20 cellular contexts compared by ENCODE assay signal in the genomic region with DNA sequence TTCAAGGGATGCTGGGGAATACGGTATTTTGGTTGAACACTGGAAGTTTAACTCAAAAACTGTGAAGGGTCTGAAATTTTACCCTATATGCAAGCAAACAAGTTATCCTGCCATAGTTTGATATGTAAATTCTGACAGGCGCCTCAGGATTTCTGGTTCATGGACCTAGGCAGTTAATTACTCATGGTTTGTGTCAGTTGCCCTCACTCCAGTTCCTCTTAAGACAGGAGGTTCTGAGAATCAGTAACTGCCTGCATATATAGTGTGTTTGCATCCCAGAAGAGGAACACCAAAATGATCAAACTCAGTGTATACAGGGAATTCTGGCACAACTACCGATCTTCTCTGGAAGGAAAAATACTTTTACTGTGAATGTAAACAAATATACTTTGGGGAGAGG.
DNase-seq lines count a peak whose midpoint lies in the region; ATAC-seq, FAIRE-seq and TF ChIP-seq lines count a peak whose summit lies in the region.
"Had no signal": no experiment of that assay in that cellular context is flagged by ENCODE, and none has a peak within 500 bp of the region (broad histone marks: within the 10 kb centered on the region; RNA-seq: fewer than 3 reads in every experiment).

No MANE protein-coding gene starts in this region.

- ATAC-seq in GM21360 (IDR thresholded peaks at IDR 0.05; ENCODE audit: unreplicated experiment), result peak; percentile 49

- TF ChIP-seq POLR2A in H1 (IDR thresholded peaks at IDR 0.05; ENCODE audit: control extremely low read depth in 1 of 2, low read depth in 2 of 2, low read length in 2 of 2), result no peak

- no peak overlapping the region for H4K5ac ChIP-seq in H1 (ENCODE audit: insufficient read length, low read depth, low read length)

- no peak for TF ChIP-seq RAD21 in H1 (IDR thresholded peaks at IDR 0.05 in 1 of 2, conservative IDR thresholded peaks at IDR 0.05 in 1 of 2; ENCODE audit: low read depth in 2 of 2, low read length in 2 of 2)

- H3K9me3 ChIP-seq in OCI-LY3 (ENCODE audit: insufficient read depth, low read length) (0 out of 2 replicates have a peak, but pooled peaks cover 13% of the 10 kb centered on the region), H1 (ENCODE audit: insufficient read depth in 2 of 2, low read depth in 1 of 2, low read length in 1 of 2) (no peaks in the 10 kb centered on the region)
- H3K9me3 ChIP-seq: HAP-1 had no signal

- H2BK12ac ChIP-seq in H1 (ENCODE audit: low read depth, low read length), result no peak overlapping the region

- H4K91ac ChIP-seq in H1 (replicated peaks; ENCODE audit: insufficient read length, low read length), result no peak overlapping the region

- no peak for FAIRE-seq in H1 (lab: Jason Lieb, UNC)
- FAIRE-seq: D721Med, GM12892, H54 had no signal

- H3K4ac ChIP-seq in H1 (replicated peaks; ENCODE audit: insufficient read length, low read depth, low read length), result no peak overlapping the region

- H3K36me3 ChIP-seq in OCI-LY3 (replicated peaks; ENCODE audit: low read depth, low read length), result peaks cover 2% of the 10 kb centered on the region
- H3K36me3 ChIP-seq in H1 (ENCODE audit: control insufficient read depth in 2 of 4, insufficient read depth in 4 of 4, low read length in 3 of 4), result no peaks in the 10 kb centered on the region
- H3K36me3 ChIP-seq: HAP-1 had no signal

- no peak overlapping the region for H3K14ac ChIP-seq in H1 (ENCODE audit: insufficient read length)

- no peaks in the 10 kb centered on the region for H3K23me2 ChIP-seq in H1 (ENCODE audit: low read depth, low read length)

- H2AK5ac ChIP-seq in H1 (ENCODE audit: low read depth, low read length), result no peak overlapping the region

- no peak overlapping the region for H3K18ac ChIP-seq in H1 (ENCODE audit: extremely low read depth, low read length)

- no peak for TF ChIP-seq EP300 in H1 (IDR thresholded peaks at IDR 0.05; ENCODE audit: borderline replicate concordance in 1 of 2, low read depth in 2 of 2, low read length in 2 of 2)

- CTCF ChIA-PET in H1 (lab: Charles Lee; ENCODE audit: partially characterized antibody), result no interaction called here

- H3K79me2 ChIP-seq in OCI-LY3 (ENCODE audit: low read length) (no peaks in the 10 kb centered on the region), H1 (ENCODE audit: control insufficient read depth in 1 of 2, insufficient read depth in 2 of 2, low read length in 2 of 2) (no peaks in the 10 kb centered on the region)

- H3K9ac ChIP-seq in OCI-LY3 (ENCODE audit: low read length), result no peak overlapping the region
- H3K9ac ChIP-seq in H1 (replicated peaks in 1 of 4; ENCODE audit: extremely low read depth in 1 of 4, low read depth in 3 of 4, low read length in 3 of 4), result no peak overlapping the region
- H3K9ac ChIP-seq: GM23248 had no signal

- no peak overlapping the region for H4K8ac ChIP-seq in H1 (ENCODE audit: extremely low read depth, insufficient read depth, low read length)

- DNase-seq in GM12865 (ENCODE audit: low read depth) (peak; percentile 21), H1 (ENCODE audit: low read depth in 1 of 2, low spot score in 2 of 2) (no peak), SHP77 treated with DMSO at 0.1 percent for 48 hours (lab: John Stamatoyannopoulos, UW) (no peak), HK-2 (ENCODE audit: unreplicated experiment) (no peak), ecto neural progenitor cell (ENCODE audit: low spot score) (no peak), DMS153 (lab: John Stamatoyannopoulos, UW) (no peak)
- DNase-seq: CD4-positive, alpha-beta T cell; CD8-positive, alpha-beta memory T cell; DMS 273 treated with DMSO at 0.1 percent for 48 hours; DMS53; DMS79 treated with DMSO at 0.1 percent for 48 hours; GF-D8; GM23248; HFFc6 had no signal

- H4K20me1 ChIP-seq in OCI-LY3 (ENCODE audit: insufficient read depth, low read length), result no peaks in the 10 kb centered on the region
- no peaks in the 10 kb centered on the region for H4K20me1 ChIP-seq in H1 (replicated peaks in 1 of 2; ENCODE audit: control insufficient read depth in 1 of 2, insufficient read depth in 2 of 2, low read length in 2 of 2)

- H2AFZ ChIP-seq in OCI-LY3 (ENCODE audit: low read depth, low read length) (no peak overlapping the region), H1 (ENCODE audit: low read length) (0 out of 2 replicates have a peak overlapping the region, but pooled peaks have one; percentile 39)
- H2AFZ ChIP-seq: GM23248 had no signal

- H3K23ac ChIP-seq in H1 (ENCODE audit: insufficient read length), result no peak overlapping the region

- H3K27ac ChIP-seq in OCI-LY3 (ENCODE audit: low read length) (no peak overlapping the region), H1 (ENCODE audit: low read depth, low read length) (no peak overlapping the region)
- H3K27ac ChIP-seq: GM23248 had no signal

- 95% methylated on average over 3 of the region's 3 CpGs; no CpG with 5 or more reads in 1 of the 2 experiments for WGBS in H1 (ENCODE audit: extremely low coverage in 1 of 2, insufficient coverage in 1 of 2, insufficient read length in 1 of 2, insufficient replicate concordance in 2 of 2, low coverage in 1 of 2, low lambda C conversion rate in 2 of 2, missing lambda C conversion rate in 1 of 2), 2 experiments

- TF ChIP-seq CTCF in GM12865 (IDR thresholded peaks at IDR 0.05; ENCODE audit: insufficient read depth, low read depth, low read length, missing control alignments), result no peak
- TF ChIP-seq CTCF in OCI-LY3 (IDR thresholded peaks at IDR 0.05; ENCODE audit: low read depth, low read length), result no peak
- TF ChIP-seq CTCF in H1 (IDR thresholded peaks at IDR 0.05; ENCODE audit: control extremely low read depth in 1 of 3, insufficient read depth in 1 of 3, low read depth in 1 of 3, low read length in 3 of 3), result no peak

- H3K27me3 ChIP-seq in OCI-LY3 (ENCODE audit: low read depth, low read length) (no peaks in the 10 kb centered on the region), H1 (replicated peaks in 1 of 4; ENCODE audit: control insufficient read depth in 3 of 4, extremely low read depth in 1 of 4, insufficient read depth in 3 of 4, low read length in 3 of 4) (no peaks in the 10 kb centered on the region)

- peaks cover 10% of the 10 kb centered on the region for H3K4me1 ChIP-seq in OCI-LY3 (ENCODE audit: low read length)
- no peaks in the 10 kb centered on the region for H3K4me1 ChIP-seq in H1 (replicated peaks in 1 of 4; ENCODE audit: control insufficient read depth in 3 of 4, insufficient read depth in 4 of 4, low read length in 3 of 4)
- H3K4me1 ChIP-seq: HAP-1 had no signal

- H2BK15ac ChIP-seq in H1 (ENCODE audit: low read length), result no peak overlapping the region

- H3K4me3 ChIP-seq in GM12865 (ENCODE audit: low read depth, low read length) (no peak overlapping the region), OCI-LY3 (ENCODE audit: low read length) (no peak overlapping the region), H1 (ENCODE audit: extremely low read depth in 1 of 4, insufficient read depth in 2 of 4, low read depth in 3 of 4, low read length in 4 of 4) (no peak overlapping the region)
- H3K4me3 ChIP-seq: GM23248, HAP-1 had no signal

- H3K79me1 ChIP-seq in H1 (ENCODE audit: low read depth, low read length), result no peaks in the 10 kb centered on the region

- H2BK5ac ChIP-seq in H1 (ENCODE audit: low read depth, low read length), result no peak overlapping the region

- H3K4me2 ChIP-seq in OCI-LY3 (ENCODE audit: low read length) (peak overlapping the region; percentile 58), H1 (ENCODE audit: insufficient read depth in 1 of 2, low read depth in 2 of 2, low read length in 2 of 2) (no peak overlapping the region)

- H3K56ac ChIP-seq in H1 (replicated peaks; ENCODE audit: insufficient read length, low read depth, low read length), result no peak overlapping the region

- POLR2A ChIA-PET in H1 (lab: Charles Lee; ENCODE audit: partially characterized antibody), result no interaction called here

- H2BK20ac ChIP-seq in H1 (ENCODE audit: low read length), result no peak overlapping the region

- no peak overlapping the region for H2BK120ac ChIP-seq in H1 (replicated peaks; ENCODE audit: low read depth, low read length)

TF ChIP-seq in H1, 55 proteins besides CTCF, POLR2A, EP300 and RAD21:
- TF ChIP-seq BACH1 (IDR thresholded peaks at IDR 0.05; ENCODE audit: low read length), result no peak
- no peak for TF ChIP-seq YY1 (IDR thresholded peaks at IDR 0.05; ENCODE audit: low read depth, low read length)
